Comparison of ENCODE assay signal across 1 cellular context in genomic region chr20:21235346-21235712, GRCh38.
TF ChIP-seq lines count a peak whose summit lies in the region.

No MANE protein-coding gene starts in this region.

TF ChIP-seq in WTC11, 78 proteins besides CTCF, POLR2A, EP300 and RAD21 (continued from another document):
- TF ChIP-seq ZNF425 (CRISPR knock-in tag; conservative IDR thresholded peaks at IDR 0.05), result no peak
- TF ChIP-seq JAZF1 (CRISPR knock-in tag; IDR thresholded peaks at IDR 0.05), result no peak
- no peak for TF ChIP-seq KAT7 (CRISPR knock-in tag; IDR thresholded peaks at IDR 0.05; ENCODE audit: borderline replicate concordance)
- no peak for TF ChIP-seq HMGXB4 (CRISPR knock-in tag; IDR thresholded peaks at IDR 0.05)
- no peak for TF ChIP-seq CREM (CRISPR knock-in tag; IDR thresholded peaks at IDR 0.05)
- no peak for TF ChIP-seq ZNF219 (CRISPR knock-in tag; IDR thresholded peaks at IDR 0.05; ENCODE audit: borderline replicate concordance)
- TF ChIP-seq CBFB (CRISPR knock-in tag; IDR thresholded peaks at IDR 0.05; ENCODE audit: low read depth), result no peak
- TF ChIP-seq PRRX2 (CRISPR knock-in tag; IDR thresholded peaks at IDR 0.05), result no peak
- no peak for TF ChIP-seq ATF3 (CRISPR knock-in tag; conservative IDR thresholded peaks at IDR 0.05)
TF ChIP-seq in WTC11: peak in this region for 0.
